19 cellular contexts compared by ENCODE assay signal in the genomic region with DNA sequence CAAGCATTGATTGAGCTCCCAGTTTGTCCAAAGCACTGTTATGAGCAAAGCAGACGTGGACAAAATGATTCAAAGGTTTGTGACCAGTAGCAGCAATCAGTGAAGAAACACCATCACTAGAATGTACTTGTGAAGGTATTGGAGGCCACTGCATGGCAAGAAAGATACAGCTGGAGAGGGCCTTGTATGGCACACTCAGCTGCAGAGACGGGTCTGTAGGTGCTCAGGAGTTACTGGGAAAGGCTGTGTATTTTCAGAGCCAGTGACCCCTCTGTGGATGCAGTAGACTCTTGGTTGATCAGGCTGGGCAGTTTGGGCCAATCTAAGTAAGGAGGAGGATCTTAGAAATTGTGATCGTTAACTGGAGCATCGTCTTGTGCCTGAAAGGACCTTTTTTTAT.
"Had no signal": no experiment of that assay in that cellular context is flagged by ENCODE, and none has a peak within 500 bp of the region (broad histone marks: within the 10 kb centered on the region; RNA-seq: fewer than 3 reads in every experiment).

No MANE protein-coding gene starts in this region.

- DNase-seq: activated CD4-positive, alpha-beta T cell treated with anti-CD3 and anti-CD28 coated beads for 48 hours; activated CD4-positive, alpha-beta T cell treated with anti-CD3 and anti-CD28 coated beads, Interleukin-2, amount 50 U/mL, for 48 hours; activated CD8-positive, alpha-beta memory T cell treated with anti-CD3 and anti-CD28 coated beads, Interleukin-2, amount 50 U/mL, for 4 hours; activated effector memory CD4-positive, alpha-beta T cell treated with anti-CD3 and anti-CD28 coated beads, Interleukin-2, amount 50 U/mL, for 16 hours; activated naive CD4-positive, alpha-beta T cell treated with anti-CD3 and anti-CD28 coated beads, Interleukin-2, amount 10 ng/mL, durations not matched to agents 7 days and 5 days; activated T-cell treated with anti-CD3 and anti-CD28 coated beads, Interleukin-2, amount 50 U/mL, for 1 hour; amniotic stem cell; central memory CD4-positive, alpha-beta T cell; dermis blood vessel endothelial cell; effector CD4-positive, alpha-beta T cell; esophagus squamous epithelium; left ventricle myocardium superior; occipital lobe; spleen; stimulated activated naive CD4-positive, alpha-beta T cell treated with Interleukin-2 at 50 U/mL for 16 hours; T-helper 1 cell had no signal

- ATAC-seq: activated CD4-positive, CD25-positive, alpha-beta regulatory T cell treated with anti-CD3 and anti-CD28 coated beads, Interleukin-2, amount 50 U/mL, for 24 hours; left ventricle myocardium superior had no signal

- H3K27me3 Mint-ChIP-seq: activated naive CD4-positive, alpha-beta T cell treated with anti-CD3 and anti-CD28 coated beads, Interleukin-2, amount 10 ng/mL, durations not matched to agents 7 days and 5 days had no signal

- H3K4me3 Mint-ChIP-seq: activated naive CD4-positive, alpha-beta T cell treated with anti-CD3 and anti-CD28 coated beads, Interleukin-2, amount 10 ng/mL, durations not matched to agents 7 days and 5 days; activated T-helper 1 cell treated with anti-CD3 and anti-CD28 coated beads, Interleukin-12 subunit alpha, Interleukin-12 subunit beta, Interleukin-2, Interleukin-4 antibody, amounts not matched to agents 30 ng/mL and 10 ng/mL and 1 ng/mL, durations not matched to agents 14 hours and 24 hours and 36 hours; neural progenitor cell had no signal

- H3K27ac Mint-ChIP-seq: activated naive CD4-positive, alpha-beta T cell treated with anti-CD3 and anti-CD28 coated beads, Interleukin-2, amount 10 ng/mL, durations not matched to agents 7 days and 5 days; activated T-helper 1 cell treated with anti-CD3 and anti-CD28 coated beads, Interleukin-12 subunit alpha, Interleukin-12 subunit beta, Interleukin-2, Interleukin-4 antibody, amounts not matched to agents 30 ng/mL and 10 ng/mL and 1 ng/mL, durations not matched to agents 14 hours and 24 hours and 36 hours; neural progenitor cell had no signal

- H3K9me3 Mint-ChIP-seq: activated naive CD4-positive, alpha-beta T cell treated with anti-CD3 and anti-CD28 coated beads, Interleukin-2, amount 10 ng/mL, durations not matched to agents 7 days and 5 days; activated T-helper 1 cell treated with anti-CD3 and anti-CD28 coated beads, Interleukin-12 subunit alpha, Interleukin-12 subunit beta, Interleukin-2, Interleukin-4 antibody, amounts not matched to agents 30 ng/mL and 10 ng/mL and 1 ng/mL, durations not matched to agents 14 hours and 24 hours and 36 hours; neural progenitor cell had no signal
